Comparison of ENCODE assay signal across 2 cellular contexts in the genomic region with DNA sequence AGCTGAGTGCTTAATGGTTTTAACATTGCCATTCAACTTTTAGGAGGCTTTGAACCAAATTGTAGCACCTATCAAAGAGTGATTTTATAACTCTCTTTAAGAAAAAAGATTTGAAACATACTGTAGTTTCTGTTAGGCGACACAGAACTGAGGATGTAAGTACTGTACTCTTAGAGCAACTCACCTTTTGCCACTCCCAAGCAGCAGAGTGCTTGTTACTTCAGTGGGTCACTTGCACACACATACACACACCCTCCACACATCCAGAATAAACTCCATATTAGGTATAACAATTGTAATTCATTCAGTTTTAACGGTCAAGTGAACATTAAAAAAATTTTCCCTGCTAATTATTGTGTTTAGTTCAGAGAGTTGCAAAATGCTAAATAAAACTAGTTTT.
TF ChIP-seq lines count a peak whose summit lies in the region.

No MANE protein-coding gene starts in this region.

TF ChIP-seq in SK-N-SH, 30 proteins besides CTCF, POLR2A, EP300 and RAD21:
- TF ChIP-seq SMC3 (IDR thresholded peaks at IDR 0.05; ENCODE audit: low read depth, low read length), result 0 out of 2 replicates have a peak, but pooled peaks have one; percentile 19
- TF ChIP-seq ELF1 (IDR thresholded peaks at IDR 0.05), result no peak
- TF ChIP-seq EZH2phosphoT487 (IDR thresholded peaks at IDR 0.05; ENCODE audit: borderline replicate concordance, low read depth), result no peak
- TF ChIP-seq FOSL2 (IDR thresholded peaks at IDR 0.05; ENCODE audit: borderline replicate concordance, low read depth), result no peak
- no peak for TF ChIP-seq REST (IDR thresholded peaks at IDR 0.05; ENCODE audit: low read depth, low read length)
- no peak for TF ChIP-seq JUND (IDR thresholded peaks at IDR 0.05)
- no peak for TF ChIP-seq MEF2A (IDR thresholded peaks at IDR 0.05; ENCODE audit: borderline replicate concordance, low read depth)
- TF ChIP-seq SIN3A (IDR thresholded peaks at IDR 0.05; ENCODE audit: borderline replicate concordance, low read depth, low read length), result no peak
- no peak for TF ChIP-seq TEAD4 (IDR thresholded peaks at IDR 0.05; ENCODE audit: borderline replicate concordance, insufficient read depth)

TF ChIP-seq in HepG2, 621 proteins besides CTCF, POLR2A, EP300 and RAD21:
- TF ChIP-seq ELF4 (CRISPR knock-in tag; IDR thresholded peaks at IDR 0.05; ENCODE audit: borderline replicate concordance), result 0 out of 2 replicates have a peak, but pooled peaks have one; percentile 34
- TF ChIP-seq ZSCAN31 (CRISPR knock-in tag; IDR thresholded peaks at IDR 0.05; ENCODE audit: low read depth), result 0 out of 2 replicates have a peak, but pooled peaks have one; percentile 34
- no peak for TF ChIP-seq RBM22 (optimal IDR thresholded peaks at IDR 0.05; ENCODE audit: low read length)
